ENCODE assay signal across 1 cellular context in genomic region chr6:110951986-110952794, GRCh38.
TF ChIP-seq lines count a peak whose summit lies in the region.

No MANE protein-coding gene starts in this region.

TF ChIP-seq in HepG2, 621 proteins besides CTCF, POLR2A, EP300 and RAD21 (continued from another document and continues in another):
- no peak for TF ChIP-seq PLSCR1 (CRISPR knock-in tag; IDR thresholded peaks at IDR 0.05; ENCODE audit: borderline replicate concordance)
- no peak for TF ChIP-seq ZNF234 (CRISPR knock-in tag; conservative IDR thresholded peaks at IDR 0.05)
- no peak for TF ChIP-seq ZNF224 (CRISPR knock-in tag; IDR thresholded peaks at IDR 0.05)
- no peak for TF ChIP-seq ISX (CRISPR knock-in tag; conservative IDR thresholded peaks at IDR 0.05)
- no peak for TF ChIP-seq CENPBD1 (CRISPR knock-in tag; IDR thresholded peaks at IDR 0.05; ENCODE audit: borderline replicate concordance, low read depth)
- TF ChIP-seq TFDP2 (CRISPR knock-in tag; IDR thresholded peaks at IDR 0.05), result no peak
- peak; percentile 73; the same call in 1 of the 2 replicates for TF ChIP-seq HMG20B (CRISPR knock-in tag; conservative IDR thresholded peaks at IDR 0.05)
- TF ChIP-seq SRY (CRISPR knock-in tag; IDR thresholded peaks at IDR 0.05), result no peak
- TF ChIP-seq PBX3 (CRISPR knock-in tag; IDR thresholded peaks at IDR 0.05; ENCODE audit: borderline replicate concordance), result no peak
- 0 out of 2 replicates have a peak, but pooled peaks have one; percentile 31 for TF ChIP-seq ZNF772 (CRISPR knock-in tag; IDR thresholded peaks at IDR 0.05)
- no peak for TF ChIP-seq PRDM4 (CRISPR knock-in tag; IDR thresholded peaks at IDR 0.05; ENCODE audit: borderline replicate concordance)
- TF ChIP-seq TAF1 (CRISPR knock-in tag; IDR thresholded peaks at IDR 0.05), result no peak
- TF ChIP-seq CREBL2 (CRISPR knock-in tag; IDR thresholded peaks at IDR 0.05; ENCODE audit: borderline replicate concordance), result no peak
- peak; percentile 55; the same call in 1 of the 2 replicates for TF ChIP-seq KDM6A (CRISPR knock-in tag; IDR thresholded peaks at IDR 0.05; ENCODE audit: low read depth)
- peak; percentile 50; the same call in 1 of the 2 replicates for TF ChIP-seq NFIC (IDR thresholded peaks at IDR 0.05; ENCODE audit: low read length)
- TF ChIP-seq FOXP1 (IDR thresholded peaks at IDR 0.05), result peak; percentile 53
- TF ChIP-seq FOXP1 (CRISPR knock-in tag; IDR thresholded peaks at IDR 0.05), result peak; percentile 81
- no peak for TF ChIP-seq ZNF160 (CRISPR knock-in tag; IDR thresholded peaks at IDR 0.05)
- peak; percentile 57; the same call in 1 of the 2 replicates for TF ChIP-seq MLX (CRISPR knock-in tag; IDR thresholded peaks at IDR 0.05)
- no peak for TF ChIP-seq ZNF670 (CRISPR knock-in tag; IDR thresholded peaks at IDR 0.05; ENCODE audit: borderline replicate concordance)
- peak; percentile 100 for TF ChIP-seq SOX5 (CRISPR knock-in tag; IDR thresholded peaks at IDR 0.05; ENCODE audit: borderline replicate concordance)
- TF ChIP-seq ZNF646 (CRISPR knock-in tag; IDR thresholded peaks at IDR 0.05), result no peak
- no peak for TF ChIP-seq MLXIP (CRISPR knock-in tag; IDR thresholded peaks at IDR 0.05; ENCODE audit: borderline replicate concordance)
- TF ChIP-seq SALL1 (CRISPR knock-in tag; IDR thresholded peaks at IDR 0.05), result peak; percentile 71
- no peak for TF ChIP-seq NR2F1 (CRISPR knock-in tag; IDR thresholded peaks at IDR 0.05)
- TF ChIP-seq TSC22D2 (CRISPR knock-in tag; IDR thresholded peaks at IDR 0.05; ENCODE audit: borderline replicate concordance), result no peak; the same call in 1 of the 2 replicates
- no peak for TF ChIP-seq BCL3 (CRISPR knock-in tag; IDR thresholded peaks at IDR 0.05)
- no peak for TF ChIP-seq ZC3H4 (CRISPR knock-in tag; IDR thresholded peaks at IDR 0.05; ENCODE audit: borderline replicate concordance)
- no peak for TF ChIP-seq RORA (CRISPR knock-in tag; IDR thresholded peaks at IDR 0.05)
- no peak for TF ChIP-seq MYNN (CRISPR knock-in tag; IDR thresholded peaks at IDR 0.05; ENCODE audit: low read depth)
- TF ChIP-seq FOXK2 (IDR thresholded peaks at IDR 0.05), result 0 out of 2 replicates have a peak, but pooled peaks have one; percentile 22
- TF ChIP-seq ZNF142 (CRISPR knock-in tag; IDR thresholded peaks at IDR 0.05), result no peak
